In the genomic region with DNA sequence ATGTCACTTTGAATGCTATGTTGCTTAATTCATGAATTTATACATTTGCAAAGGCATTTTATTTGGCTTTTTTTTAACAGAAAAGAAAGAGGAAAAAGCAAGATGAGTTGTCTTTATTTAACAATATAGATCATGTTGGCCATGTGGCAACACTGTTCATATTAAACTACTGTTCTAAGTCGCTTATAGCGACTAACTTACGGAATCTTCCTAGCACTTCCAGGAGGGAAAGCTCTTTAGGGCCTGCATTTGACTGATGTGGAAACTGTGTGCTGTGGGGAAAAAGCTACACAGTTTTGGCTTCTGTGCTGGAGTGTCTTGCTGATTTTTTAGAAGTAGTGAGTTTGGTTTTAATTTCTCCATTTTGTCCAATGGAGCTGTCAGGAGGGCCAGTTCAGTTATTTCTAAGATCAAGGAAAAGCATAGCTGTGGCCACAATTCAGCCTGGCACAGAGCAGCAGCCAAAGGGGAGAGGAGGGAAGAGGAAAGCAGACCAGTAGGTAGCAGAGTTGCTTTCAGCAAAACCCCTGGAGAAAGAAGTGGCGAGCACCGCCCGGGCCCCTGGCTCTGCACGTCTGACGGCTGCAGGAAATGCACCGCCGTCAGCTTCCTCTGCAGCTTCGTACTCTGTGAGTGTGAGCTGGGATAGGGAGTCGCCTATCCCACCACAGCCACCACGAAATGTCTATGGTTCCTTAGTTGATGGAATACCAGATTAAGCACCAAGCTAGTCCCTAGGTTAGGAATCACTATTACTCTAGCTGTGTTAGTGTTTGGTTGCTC, we compare ENCODE assay signal across 1 cellular context.
TF ChIP-seq lines count a peak whose summit lies in the region.

No MANE protein-coding gene starts in this region.

TF ChIP-seq in GM23338, 12 proteins besides CTCF, POLR2A, EP300 and RAD21 (continued from another document):
- TF ChIP-seq, protein P1, sequence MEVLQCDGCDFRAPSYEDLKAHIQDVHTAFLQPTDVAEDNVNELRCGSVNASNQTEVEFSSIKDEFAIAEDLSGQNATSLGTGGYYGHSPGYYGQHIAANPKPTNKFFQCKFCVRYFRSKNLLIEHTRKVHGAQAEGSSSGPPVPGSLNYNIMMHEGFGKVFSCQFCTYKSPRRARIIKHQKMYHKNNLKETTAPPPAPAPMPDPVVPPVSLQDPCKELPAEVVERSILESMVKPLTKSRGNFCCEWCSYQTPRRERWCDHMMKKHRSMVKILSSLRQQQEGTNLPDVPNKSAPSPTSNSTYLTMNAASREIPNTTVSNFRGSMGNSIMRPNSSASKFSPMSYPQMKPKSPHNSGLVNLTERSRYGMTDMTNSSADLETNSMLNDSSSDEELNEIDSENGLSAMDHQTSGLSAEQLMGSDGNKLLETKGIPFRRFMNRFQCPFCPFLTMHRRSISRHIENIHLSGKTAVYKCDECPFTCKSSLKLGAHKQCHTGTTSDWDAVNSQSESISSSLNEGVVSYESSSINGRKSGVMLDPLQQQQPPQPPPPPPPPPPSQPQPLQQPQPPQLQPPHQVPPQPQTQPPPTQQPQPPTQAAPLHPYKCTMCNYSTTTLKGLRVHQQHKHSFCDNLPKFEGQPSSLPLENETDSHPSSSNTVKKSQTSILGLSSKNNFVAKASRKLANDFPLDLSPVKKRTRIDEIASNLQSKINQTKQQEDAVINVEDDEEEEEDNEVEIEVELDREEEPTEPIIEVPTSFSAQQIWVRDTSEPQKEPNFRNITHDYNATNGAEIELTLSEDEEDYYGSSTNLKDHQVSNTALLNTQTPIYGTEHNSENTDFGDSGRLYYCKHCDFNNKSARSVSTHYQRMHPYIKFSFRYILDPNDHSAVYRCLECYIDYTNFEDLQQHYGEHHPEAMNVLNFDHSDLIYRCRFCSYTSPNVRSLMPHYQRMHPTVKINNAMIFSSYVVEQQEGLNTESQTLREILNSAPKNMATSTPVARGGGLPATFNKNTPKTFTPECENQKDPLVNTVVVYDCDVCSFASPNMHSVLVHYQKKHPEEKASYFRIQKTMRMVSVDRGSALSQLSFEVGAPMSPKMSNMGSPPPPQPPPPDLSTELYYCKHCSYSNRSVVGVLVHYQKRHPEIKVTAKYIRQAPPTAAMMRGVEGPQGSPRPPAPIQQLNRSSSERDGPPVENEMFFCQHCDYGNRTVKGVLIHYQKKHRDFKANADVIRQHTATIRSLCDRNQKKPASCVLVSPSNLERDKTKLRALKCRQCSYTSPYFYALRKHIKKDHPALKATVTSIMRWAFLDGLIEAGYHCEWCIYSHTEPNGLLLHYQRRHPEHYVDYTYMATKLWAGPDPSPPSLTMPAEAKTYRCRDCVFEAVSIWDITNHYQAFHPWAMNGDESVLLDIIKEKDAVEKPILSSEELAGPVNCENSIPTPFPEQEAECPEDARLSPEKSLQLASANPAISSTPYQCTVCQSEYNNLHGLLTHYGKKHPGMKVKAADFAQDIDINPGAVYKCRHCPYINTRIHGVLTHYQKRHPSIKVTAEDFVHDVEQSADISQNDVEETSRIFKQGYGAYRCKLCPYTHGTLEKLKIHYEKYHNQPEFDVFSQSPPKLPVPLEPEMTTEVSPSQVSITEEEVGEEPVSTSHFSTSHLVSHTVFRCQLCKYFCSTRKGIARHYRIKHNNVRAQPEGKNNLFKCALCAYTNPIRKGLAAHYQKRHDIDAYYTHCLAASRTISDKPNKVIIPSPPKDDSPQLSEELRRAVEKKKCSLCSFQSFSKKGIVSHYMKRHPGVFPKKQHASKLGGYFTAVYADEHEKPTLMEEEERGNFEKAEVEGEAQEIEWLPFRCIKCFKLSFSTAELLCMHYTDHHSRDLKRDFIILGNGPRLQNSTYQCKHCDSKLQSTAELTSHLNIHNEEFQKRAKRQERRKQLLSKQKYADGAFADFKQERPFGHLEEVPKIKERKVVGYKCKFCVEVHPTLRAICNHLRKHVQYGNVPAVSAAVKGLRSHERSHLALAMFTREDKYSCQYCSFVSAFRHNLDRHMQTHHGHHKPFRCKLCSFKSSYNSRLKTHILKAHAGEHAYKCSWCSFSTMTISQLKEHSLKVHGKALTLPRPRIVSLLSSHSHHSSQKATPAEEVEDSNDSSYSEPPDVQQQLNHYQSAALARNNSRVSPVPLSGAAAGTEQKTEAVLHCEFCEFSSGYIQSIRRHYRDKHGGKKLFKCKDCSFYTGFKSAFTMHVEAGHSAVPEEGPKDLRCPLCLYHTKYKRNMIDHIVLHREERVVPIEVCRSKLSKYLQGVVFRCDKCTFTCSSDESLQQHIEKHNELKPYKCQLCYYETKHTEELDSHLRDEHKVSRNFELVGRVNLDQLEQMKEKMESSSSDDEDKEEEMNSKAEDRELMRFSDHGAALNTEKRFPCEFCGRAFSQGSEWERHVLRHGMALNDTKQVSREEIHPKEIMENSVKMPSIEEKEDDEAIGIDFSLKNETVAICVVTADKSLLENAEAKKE (CRISPR knock-in tag; IDR thresholded peaks at IDR 0.05) = no peak
- TF ChIP-seq EZH2phosphoT487 (IDR thresholded peaks at IDR 0.05; ENCODE audit: unreplicated experiment) = no peak
- TF ChIP-seq ZNF331 (CRISPR knock-in tag; IDR thresholded peaks at IDR 0.05; ENCODE audit: low read depth) = no peak
- TF ChIP-seq, protein P2, sequence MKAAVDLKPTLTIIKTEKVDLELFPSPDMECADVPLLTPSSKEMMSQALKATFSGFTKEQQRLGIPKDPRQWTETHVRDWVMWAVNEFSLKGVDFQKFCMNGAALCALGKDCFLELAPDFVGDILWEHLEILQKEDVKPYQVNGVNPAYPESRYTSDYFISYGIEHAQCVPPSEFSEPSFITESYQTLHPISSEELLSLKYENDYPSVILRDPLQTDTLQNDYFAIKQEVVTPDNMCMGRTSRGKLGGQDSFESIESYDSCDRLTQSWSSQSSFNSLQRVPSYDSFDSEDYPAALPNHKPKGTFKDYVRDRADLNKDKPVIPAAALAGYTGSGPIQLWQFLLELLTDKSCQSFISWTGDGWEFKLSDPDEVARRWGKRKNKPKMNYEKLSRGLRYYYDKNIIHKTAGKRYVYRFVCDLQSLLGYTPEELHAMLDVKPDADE (IDR thresholded peaks at IDR 0.05) = no peak
- no peak for TF ChIP-seq EZH2 (IDR thresholded peaks at IDR 0.05; ENCODE audit: low read depth, unreplicated experiment)
- TF ChIP-seq, protein P3, sequence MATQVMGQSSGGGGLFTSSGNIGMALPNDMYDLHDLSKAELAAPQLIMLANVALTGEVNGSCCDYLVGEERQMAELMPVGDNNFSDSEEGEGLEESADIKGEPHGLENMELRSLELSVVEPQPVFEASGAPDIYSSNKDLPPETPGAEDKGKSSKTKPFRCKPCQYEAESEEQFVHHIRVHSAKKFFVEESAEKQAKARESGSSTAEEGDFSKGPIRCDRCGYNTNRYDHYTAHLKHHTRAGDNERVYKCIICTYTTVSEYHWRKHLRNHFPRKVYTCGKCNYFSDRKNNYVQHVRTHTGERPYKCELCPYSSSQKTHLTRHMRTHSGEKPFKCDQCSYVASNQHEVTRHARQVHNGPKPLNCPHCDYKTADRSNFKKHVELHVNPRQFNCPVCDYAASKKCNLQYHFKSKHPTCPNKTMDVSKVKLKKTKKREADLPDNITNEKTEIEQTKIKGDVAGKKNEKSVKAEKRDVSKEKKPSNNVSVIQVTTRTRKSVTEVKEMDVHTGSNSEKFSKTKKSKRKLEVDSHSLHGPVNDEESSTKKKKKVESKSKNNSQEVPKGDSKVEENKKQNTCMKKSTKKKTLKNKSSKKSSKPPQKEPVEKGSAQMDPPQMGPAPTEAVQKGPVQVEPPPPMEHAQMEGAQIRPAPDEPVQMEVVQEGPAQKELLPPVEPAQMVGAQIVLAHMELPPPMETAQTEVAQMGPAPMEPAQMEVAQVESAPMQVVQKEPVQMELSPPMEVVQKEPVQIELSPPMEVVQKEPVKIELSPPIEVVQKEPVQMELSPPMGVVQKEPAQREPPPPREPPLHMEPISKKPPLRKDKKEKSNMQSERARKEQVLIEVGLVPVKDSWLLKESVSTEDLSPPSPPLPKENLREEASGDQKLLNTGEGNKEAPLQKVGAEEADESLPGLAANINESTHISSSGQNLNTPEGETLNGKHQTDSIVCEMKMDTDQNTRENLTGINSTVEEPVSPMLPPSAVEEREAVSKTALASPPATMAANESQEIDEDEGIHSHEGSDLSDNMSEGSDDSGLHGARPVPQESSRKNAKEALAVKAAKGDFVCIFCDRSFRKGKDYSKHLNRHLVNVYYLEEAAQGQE (IDR thresholded peaks at IDR 0.05; ENCODE audit: unreplicated experiment) = no peak
- TF ChIP-seq JUNB (IDR thresholded peaks at IDR 0.05; ENCODE audit: unreplicated experiment) = no peak
TF ChIP-seq in GM23338: peak in this region for 0.
